ENCODE assay signal across 8 cellular contexts in genomic region chr17:80990921-80991644, GRCh38. TPM values are rescaled to one million over a fixed set of nuclear protein-coding genes. Genes with fewer than 3 reads are reported as not detected.
DNase-seq lines count a peak whose midpoint lies in the region; ATAC-seq, FAIRE-seq and TF ChIP-seq lines count a peak whose summit lies in the region.

No MANE protein-coding gene starts in this region.

- POLR2A ChIA-PET in activated CD8-positive, alpha-beta T cell treated with anti-CD3 and anti-CD28 coated beads, Interleukin-2, amount 10 ng/mL, durations not matched to agents 7 days and 5 days (lab: Charles Lee) = interaction anchor here (0.8 kb wide), 1 partner anchor 24 kb away, joined by 3 read pairs; no protein-coding TSS in a partner anchor

- H3K4me1 Mint-ChIP-seq in activated CD8-positive, alpha-beta memory T cell treated with anti-CD3 and anti-CD28 coated beads, Interleukin-2, amount 10 ng/mL, durations not matched to agents 7 days and 5 days = peaks cover 32% of the 10 kb centered on the region
- H3K4me1 Mint-ChIP-seq in activated CD8-positive, alpha-beta T cell treated with anti-CD3 and anti-CD28 coated beads, Interleukin-2, amount 10 ng/mL, durations not matched to agents 7 days and 5 days (ENCODE audit: low read depth) = peaks cover 29% of the 10 kb centered on the region

- H3K36me3 ChIP-seq in keratinocyte (ENCODE audit: control insufficient read depth in 2 of 2, extremely low read depth in 1 of 2, insufficient read depth in 2 of 2, low read length in 2 of 2) (peaks cover 3 to 5% of the 10 kb centered on the region in 2 experiments), thoracic aorta (peaks cover 10% of the 10 kb centered on the region)

- FAIRE-seq in keratinocyte (lab: Jason Lieb, UNC) = no peak
- no peak for FAIRE-seq in HTR-8/SVneo (lab: Jason Lieb, UNC)

- H3K4me3 Mint-ChIP-seq in activated CD8-positive, alpha-beta memory T cell treated with anti-CD3 and anti-CD28 coated beads, Interleukin-2, amount 10 ng/mL, durations not matched to agents 7 days and 5 days = peak overlapping the region; percentile 74
- H3K4me3 Mint-ChIP-seq in activated CD8-positive, alpha-beta T cell treated with anti-CD3 and anti-CD28 coated beads, Interleukin-2, amount 10 ng/mL, durations not matched to agents 7 days and 5 days = peak overlapping the region; percentile 76

- H3K27ac ChIP-seq in keratinocyte (ENCODE audit: control insufficient read depth, insufficient read depth, low read length) (peak overlapping the region; percentile 6), thoracic aorta (no peak overlapping the region)

- peak overlapping the region; percentile 76 for H3K9ac ChIP-seq in keratinocyte (ENCODE audit: control insufficient read depth, extremely low read depth, insufficient read depth, low read length)

- H4K20me1 ChIP-seq in keratinocyte (ENCODE audit: control insufficient read depth, extremely low read depth, insufficient read depth, low read length) = no peaks in the 10 kb centered on the region

- H3K27me3 ChIP-seq in keratinocyte (ENCODE audit: control insufficient read depth, extremely low read depth, insufficient read depth, low read length) = peaks cover 12% of the 10 kb centered on the region
- H3K27me3 ChIP-seq in thoracic aorta (replicated peaks; ENCODE audit: insufficient read depth) = no peaks in the 10 kb centered on the region

- peak; percentile 40 for DNase-seq in activated CD8-positive, alpha-beta memory T cell treated with anti-CD3 and anti-CD28 coated beads, Interleukin-2, amount 10 ng/mL, durations not matched to agents 7 days and 5 days
- no peak for DNase-seq in activated CD8-positive, alpha-beta memory T cell treated with anti-CD3 and anti-CD28 coated beads, Interleukin-2, amount 50 U/mL, for 48 hours
- no peak for DNase-seq in activated CD8-positive, alpha-beta T cell treated with anti-CD3 and anti-CD28 coated beads, Interleukin-2, amount 10 ng/mL, durations not matched to agents 7 days and 5 days
- no peak for DNase-seq in keratinocyte (ENCODE audit: low read depth, low spot score)
- DNase-seq in thoracic aorta (ENCODE audit: low spot score) = no peak
- DNase-seq in HTR-8/SVneo (ENCODE audit: insufficient read length, low spot score) = no peak
- no peak for DNase-seq in NCI-H1436 treated with DMSO at 0.1 percent for 48 hours (lab: John Stamatoyannopoulos, UW)

- H3K27me3 Mint-ChIP-seq in activated CD8-positive, alpha-beta memory T cell treated with anti-CD3 and anti-CD28 coated beads, Interleukin-2, amount 10 ng/mL, durations not matched to agents 7 days and 5 days = peaks cover 8% of the 10 kb centered on the region
- H3K27me3 Mint-ChIP-seq in activated CD8-positive, alpha-beta T cell treated with anti-CD3 and anti-CD28 coated beads, Interleukin-2, amount 10 ng/mL, durations not matched to agents 7 days and 5 days (ENCODE audit: low read depth) = peaks cover 7% of the 10 kb centered on the region

- no peak for TF ChIP-seq CTCF in keratinocyte (optimal IDR thresholded peaks at IDR 0.05 in 1 of 3, IDR thresholded peaks at IDR 0.05 in 1 of 3, conservative IDR thresholded peaks at IDR 0.05 in 1 of 3; ENCODE audit: extremely low read depth in 1 of 3, insufficient read depth in 2 of 3, low read length in 3 of 3)
- no peak for TF ChIP-seq CTCF in thoracic aorta (IDR thresholded peaks at IDR 0.05)

- H3K4me1 ChIP-seq in keratinocyte (ENCODE audit: control insufficient read depth, extremely low read depth, insufficient read depth, low read length) = peaks cover 27% of the 10 kb centered on the region
- peaks cover 16 to 56% of the 10 kb centered on the region in 2 donors for H3K4me1 ChIP-seq in thoracic aorta (ENCODE audit: control insufficient read depth in 1 of 2, low read depth in 2 of 2)

- H3K4me2 ChIP-seq in keratinocyte (ENCODE audit: control insufficient read depth, extremely low read depth, insufficient read depth, low read depth, low read length) = peak overlapping the region; percentile 79

- H3K4me3 ChIP-seq in keratinocyte (ENCODE audit: control insufficient read depth in 2 of 3, extremely low read depth in 1 of 3, insufficient read depth in 2 of 3, low read depth in 1 of 3, low read length in 3 of 3) = peak overlapping the region; percentile 74 to 84 (median 76)
- peak overlapping the region; percentile 81 for H3K4me3 ChIP-seq in thoracic aorta

- H3K9me3 ChIP-seq in keratinocyte (ENCODE audit: control insufficient read depth, low read depth, low read length) (no peaks in the 10 kb centered on the region), thoracic aorta (no peaks in the 10 kb centered on the region)

- ATAC-seq in activated CD8-positive, alpha-beta memory T cell treated with anti-CD3 and anti-CD28 coated beads, Interleukin-2, amount 10 ng/mL, durations not matched to agents 7 days and 5 days = no peak
- ATAC-seq in activated CD8-positive, alpha-beta T cell treated with anti-CD3 and anti-CD28 coated beads, Interleukin-2, amount 10 ng/mL, durations not matched to agents 7 days and 5 days = peak; percentile 1
- ATAC-seq in thoracic aorta (ENCODE audit: insufficient number of reproducible peaks, low FRiP score, low read depth) = no peak
- no peak for ATAC-seq in GM19351 (IDR thresholded peaks at IDR 0.05; ENCODE audit: unreplicated experiment)

- peak overlapping the region; percentile 76 for H3K27ac Mint-ChIP-seq in activated CD8-positive, alpha-beta memory T cell treated with anti-CD3 and anti-CD28 coated beads, Interleukin-2, amount 10 ng/mL, durations not matched to agents 7 days and 5 days
- peak overlapping the region; percentile 74 for H3K27ac Mint-ChIP-seq in activated CD8-positive, alpha-beta T cell treated with anti-CD3 and anti-CD28 coated beads, Interleukin-2, amount 10 ng/mL, durations not matched to agents 7 days and 5 days

- H2AFZ ChIP-seq in keratinocyte (ENCODE audit: control insufficient read depth, low read length) = peak overlapping the region; percentile 93

- H3K79me2 ChIP-seq in keratinocyte (ENCODE audit: control insufficient read depth, insufficient read depth, low read length) = peaks cover 10% of the 10 kb centered on the region

- CTCF ChIA-PET in activated CD8-positive, alpha-beta memory T cell treated with anti-CD3 and anti-CD28 coated beads, Interleukin-2, amount 10 ng/mL, durations not matched to agents 7 days and 5 days (lab: Charles Lee) = interaction anchor here (1.3 to 3.8 kb wide), 10 partner anchors 9 to 575 kb away, joined by 3 to 18 read pairs (median 8); no protein-coding TSS in a partner anchor
- CTCF ChIA-PET in activated CD8-positive, alpha-beta T cell treated with anti-CD3 and anti-CD28 coated beads, Interleukin-2, amount 10 ng/mL, durations not matched to agents 7 days and 5 days (lab: Charles Lee) = interaction anchor here (1.0 to 1.6 kb wide), 6 partner anchors 14 to 111 kb away, joined by 3 to 4 read pairs (median 3); no protein-coding TSS in a partner anchor

- dilution Hi-C loops in keratinocyte (cut with MboI; ENCODE audit: extremely low pct_ligation_motif_present, low sequenced_read_pairs) = no loop called here

- H3K9me3 Mint-ChIP-seq in activated CD8-positive, alpha-beta memory T cell treated with anti-CD3 and anti-CD28 coated beads, Interleukin-2, amount 10 ng/mL, durations not matched to agents 7 days and 5 days (ENCODE audit: low read depth) = no peaks in the 10 kb centered on the region
- H3K9me3 Mint-ChIP-seq in activated CD8-positive, alpha-beta T cell treated with anti-CD3 and anti-CD28 coated beads, Interleukin-2, amount 10 ng/mL, durations not matched to agents 7 days and 5 days (ENCODE audit: insufficient read depth) = no peaks in the 10 kb centered on the region

- H3K36me3 Mint-ChIP-seq in activated CD8-positive, alpha-beta memory T cell treated with anti-CD3 and anti-CD28 coated beads, Interleukin-2, amount 10 ng/mL, durations not matched to agents 7 days and 5 days = peaks cover 5% of the 10 kb centered on the region
- H3K36me3 Mint-ChIP-seq in activated CD8-positive, alpha-beta T cell treated with anti-CD3 and anti-CD28 coated beads, Interleukin-2, amount 10 ng/mL, durations not matched to agents 7 days and 5 days (ENCODE audit: low read depth) = peaks cover 8% of the 10 kb centered on the region

- no peaks in the 10 kb centered on the region for H3K9me1 ChIP-seq in keratinocyte (ENCODE audit: control insufficient read depth, extremely low read depth, insufficient read depth, low read length)

RNA-seq across cellular contexts. Expression of gene CHMP6, which starts 0.6 kb away (rescaled TPM):
- total RNA-seq in activated CD8-positive, alpha-beta memory T cell treated with anti-CD3 and anti-CD28 coated beads, Interleukin-2, amount 10 ng/mL, durations not matched to agents 7 days and 5 days = 10 to 100 TPM; 29.8 to 34.6 TPM
- 10 to 100 TPM; 32.4 to 35.5 TPM for total RNA-seq in activated CD8-positive, alpha-beta T cell treated with anti-CD3 and anti-CD28 coated beads, Interleukin-2, amount 10 ng/mL, durations not matched to agents 7 days and 5 days
- 14.5 to 26.7 TPM (median 20.9 TPM) in 3 replicates for polyA plus RNA-seq in keratinocyte
- 18.9 TPM for polyA plus RNA-seq in keratinocyte (2011; ENCODE audit: low read depth)
- 12.8 and 20.2 TPM in 2 replicates for polyA plus RNA-seq in keratinocyte (2011; cell fraction: cytosol; rRNA removed)
- polyA plus RNA-seq in keratinocyte (2011; cell fraction: nucleus; rRNA removed) = 12.8 and 15.0 TPM in 2 replicates
- 5.6 and 22.8 TPM in 2 replicates for polyA plus RNA-seq in keratinocyte (2012; ENCODE audit: low replicate concordance)
- 7.6 to 13.2 TPM (median 10.2 TPM) in 3 replicates for polyA minus RNA-seq in keratinocyte
- 19.2 TPM for polyA minus RNA-seq in keratinocyte (2011; cell fraction: cytosol; rRNA and poly(A)+ RNA removed)
- 8.2 and 9.0 TPM in 2 replicates for polyA minus RNA-seq in keratinocyte (2011; cell fraction: nucleus; rRNA and poly(A)+ RNA removed)
- total RNA-seq in thoracic aorta = 10 to 100 TPM; 20.2 to 38.0 TPM

RNA-seq across cellular contexts. Expression of gene BAIAP2, which starts 43.9 kb away (rescaled TPM):
- total RNA-seq in activated CD8-positive, alpha-beta memory T cell treated with anti-CD3 and anti-CD28 coated beads, Interleukin-2, amount 10 ng/mL, durations not matched to agents 7 days and 5 days = 1 to 10 TPM; 4.8 to 7.0 TPM
- total RNA-seq in activated CD8-positive, alpha-beta T cell treated with anti-CD3 and anti-CD28 coated beads, Interleukin-2, amount 10 ng/mL, durations not matched to agents 7 days and 5 days = 1 to 10 TPM; 5.0 to 5.8 TPM
- 48.9 to 74.4 TPM (median 56.7 TPM) in 3 replicates for polyA plus RNA-seq in keratinocyte
- 102 TPM for polyA plus RNA-seq in keratinocyte (2011; ENCODE audit: low read depth)
- polyA plus RNA-seq in keratinocyte (2011; cell fraction: cytosol; rRNA removed) = 30.3 and 63.1 TPM in 2 replicates
- polyA plus RNA-seq in keratinocyte (2011; cell fraction: nucleus; rRNA removed) = 87.9 and 109 TPM in 2 replicates
- 66.3 and 124 TPM in 2 replicates for polyA plus RNA-seq in keratinocyte (2012; ENCODE audit: low replicate concordance)
- 44.6 to 102 TPM (median 54.9 TPM) in 3 replicates for polyA minus RNA-seq in keratinocyte
- polyA minus RNA-seq in keratinocyte (2011; cell fraction: cytosol; rRNA and poly(A)+ RNA removed) = 94.8 TPM
- 66.4 and 99.6 TPM in 2 replicates for polyA minus RNA-seq in keratinocyte (2011; cell fraction: nucleus; rRNA and poly(A)+ RNA removed)
- 10 to 100 TPM in 1 of 2 donors, 1 to 10 TPM in 1; 9.9 to 15.6 TPM for total RNA-seq in thoracic aorta
